In the genomic region with DNA sequence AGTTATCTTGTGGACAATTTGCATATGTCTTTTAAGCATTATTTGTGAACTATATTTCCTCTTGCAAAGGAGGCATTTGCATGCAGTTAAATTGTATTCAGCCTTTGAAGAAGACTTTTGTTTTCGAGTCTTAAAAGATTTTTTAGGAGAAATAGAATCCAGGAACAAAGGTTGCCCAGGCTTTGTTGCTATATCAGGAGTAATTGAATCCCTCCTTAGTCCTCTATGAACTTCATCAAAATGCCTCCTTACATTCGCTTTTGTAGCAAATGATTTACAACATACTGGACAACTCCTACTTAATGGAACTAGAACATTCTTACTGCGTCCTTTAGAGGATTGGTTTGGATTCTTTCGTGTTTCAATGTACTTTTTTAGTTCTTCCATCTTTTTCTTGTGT, we compare ENCODE assay signal across 17 cellular contexts. TPM values are rescaled to one million over a fixed set of nuclear protein-coding genes. Genes with fewer than 3 reads are reported as not detected.
DNase-seq lines count a peak whose midpoint lies in the region; ATAC-seq and TF ChIP-seq lines count a peak whose summit lies in the region.
"Had no signal": no experiment of that assay in that cellular context is flagged by ENCODE, and none has a peak within 500 bp of the region (broad histone marks: within the 10 kb centered on the region; RNA-seq: fewer than 3 reads in every experiment).

No MANE protein-coding gene starts in this region.

- TF ChIP-seq POLR2A in IMR-90 (IDR thresholded peaks at IDR 0.05; ENCODE audit: low read depth, low read length) (no peak), uterus (IDR thresholded peaks at IDR 0.05) (no peak)

- BruUV-seq in Caco-2 (replicated peaks; lab: Mats Ljungman, UMichigan) (TSS peak; percentile 9), IMR-90 (replicated peaks; lab: Mats Ljungman, UMichigan) (TSS peak; percentile 36), mammary epithelial cell (replicated peaks; lab: Mats Ljungman, UMichigan) (TSS peak; percentile 25)

- no peak overlapping the region for H2AK9ac ChIP-seq in IMR-90 (replicated peaks; ENCODE audit: low read depth, low read length, poor library complexity)

- H3K27me3 ChIP-seq in Caco-2 (replicated peaks; ENCODE audit: control insufficient read depth, insufficient read depth, low read length) = no peaks in the 10 kb centered on the region
- H3K27me3 ChIP-seq in GM23338 (ENCODE audit: insufficient read depth) = no peaks in the 10 kb centered on the region
- H3K27me3 ChIP-seq in IMR-90 (ENCODE audit: control insufficient read depth, insufficient read depth, low read length) = no peaks in the 10 kb centered on the region
- no peaks in the 10 kb centered on the region for H3K27me3 ChIP-seq in mammary epithelial cell (ENCODE audit: insufficient read depth, low read length)
- H3K27me3 ChIP-seq in uterus = no peaks in the 10 kb centered on the region

- no peaks in the 10 kb centered on the region for H3F3A ChIP-seq in GM23338 (replicated peaks; ENCODE audit: low read depth)

- H3K56ac ChIP-seq in IMR-90 (ENCODE audit: extremely low read depth, insufficient read depth, low read length) = no peak overlapping the region

- H3K36me3 Mint-ChIP-seq in Caco-2 (ENCODE audit: insufficient read depth, unreplicated experiment) (peaks cover 17% of the 10 kb centered on the region), GM23338 (ENCODE audit: low read depth) (no peaks in the 10 kb centered on the region; the same call in 2 of the 3 replicates)

- no peak overlapping the region for H2BK5ac ChIP-seq in IMR-90 (ENCODE audit: low read depth, low read length, poor library complexity, severe bottlenecking)

- no peak overlapping the region for H2BK20ac ChIP-seq in IMR-90 (ENCODE audit: low read depth, low read length)

- no peaks in the 10 kb centered on the region for H3K9me2 ChIP-seq in GM23338 (ENCODE audit: insufficient read depth)

- CTCF ChIA-PET in Caco-2 (lab: Charles Lee) = no interaction called here
- CTCF ChIA-PET in IMR-90 (lab: Yijun Ruan, JAX) = no interaction called here
- CTCF ChIA-PET in mammary epithelial cell (lab: Charles Lee; ENCODE audit: low non-redundant PET) = no interaction called here

- H3K9me3 ChIP-seq in Caco-2 (no peaks in the 10 kb centered on the region), IMR-90 (ENCODE audit: control insufficient read depth, insufficient read depth, low read length) (no peaks in the 10 kb centered on the region), mammary epithelial cell (replicated peaks; ENCODE audit: insufficient read depth, low read length) (no peaks in the 10 kb centered on the region), uterus (no peaks in the 10 kb centered on the region)

- no peaks in the 10 kb centered on the region for H3K27me3 Mint-ChIP-seq in Caco-2 (ENCODE audit: insufficient read depth, unreplicated experiment)
- H3K27me3 Mint-ChIP-seq in GM23338 (ENCODE audit: insufficient read depth, low read depth, poor library complexity) = peaks cover 2% of the 10 kb centered on the region
- H3K27me3 Mint-ChIP-seq: CD4-positive, alpha-beta T cell had no signal

- no peaks in the 10 kb centered on the region for H3K9me3 Mint-ChIP-seq in Caco-2 (ENCODE audit: unreplicated experiment)
- no peaks in the 10 kb centered on the region for H3K9me3 Mint-ChIP-seq in GM23338
- H3K9me3 Mint-ChIP-seq: CD4-positive, alpha-beta T cell had no signal

- in situ Hi-C loops in IMR-90 (cut with MboI; ENCODE audit: low sequenced_read_pairs) (no loop called here), mammary epithelial cell (cut with MboI; ENCODE audit: low sequenced_read_pairs in 2 of 2) (no loop called here)

- H3K23ac ChIP-seq in IMR-90 (ENCODE audit: low read depth, low read length) = no peak overlapping the region

- no peaks in the 10 kb centered on the region for H3K9me1 ChIP-seq in IMR-90 (ENCODE audit: insufficient read depth, low read length)

- no peak overlapping the region for H3K27ac Mint-ChIP-seq in Caco-2 (ENCODE audit: unreplicated experiment)
- 0 out of 2 replicates have a peak overlapping the region, but pooled peaks have one; percentile 62 for H3K27ac Mint-ChIP-seq in GM23338
- H3K27ac Mint-ChIP-seq: CD4-positive, alpha-beta T cell had no signal

- WGBS in IMR-90 (ENCODE audit: extremely low coverage in 2 of 2, insufficient read length in 1 of 2), 2 experiments = no CpG with 5 or more reads among the region's 4 CpGs
- 73% methylated on average over 4 of the region's 4 CpGs for WGBS in mammary epithelial cell (ENCODE audit: low coverage, missing lambda C conversion rate)

- no peak overlapping the region for H3K4ac ChIP-seq in IMR-90 (ENCODE audit: low read depth, low read length)

- H3K4me3 Mint-ChIP-seq in Caco-2 (ENCODE audit: unreplicated experiment) (no peak overlapping the region), GM23338 (no peak overlapping the region)
- H3K4me3 Mint-ChIP-seq: CD4-positive, alpha-beta T cell had no signal

- ATAC-seq in GM23338 (no peak), IMR-90 (ENCODE audit: low read depth) (no peak), GM21423 (IDR thresholded peaks at IDR 0.05; ENCODE audit: unreplicated experiment) (no peak)

- no peak for TF ChIP-seq RAD21 in IMR-90 (IDR thresholded peaks at IDR 0.05; ENCODE audit: low read length)

- H3K14ac ChIP-seq in IMR-90 (replicated peaks; ENCODE audit: low read depth, low read length) = no peak overlapping the region

- TF ChIP-seq CTCF in Caco-2 (IDR thresholded peaks at IDR 0.05; ENCODE audit: insufficient read depth in 1 of 2, low read depth in 1 of 2, low read length in 1 of 2, severe bottlenecking in 1 of 2, unreplicated experiment in 1 of 2) = no peak
- TF ChIP-seq CTCF in GM23338 (conservative IDR thresholded peaks at IDR 0.05; ENCODE audit: low read depth in 2 of 2) = no peak
- TF ChIP-seq CTCF in IMR-90 (conservative IDR thresholded peaks at IDR 0.05; ENCODE audit: low read depth, low read length) = no peak
- TF ChIP-seq CTCF in mammary epithelial cell (conservative IDR thresholded peaks at IDR 0.05 in 1 of 2, IDR thresholded peaks at IDR 0.05 in 1 of 2; ENCODE audit: extremely low read depth in 1 of 2, insufficient read depth in 1 of 2, low read depth in 1 of 2, low read length in 2 of 2) = no peak
- TF ChIP-seq CTCF in uterus (IDR thresholded peaks at IDR 0.05) = no peak

- H4K5ac ChIP-seq in IMR-90 (ENCODE audit: low read depth, low read length) = no peak overlapping the region

- no peak overlapping the region for H3K18ac ChIP-seq in IMR-90 (ENCODE audit: low read depth, low read length)

- H3K27ac ChIP-seq in GM23338 (ENCODE audit: low read depth) (no peak overlapping the region), IMR-90 (ENCODE audit: insufficient read depth, low read length) (no peak overlapping the region), mammary epithelial cell (ENCODE audit: insufficient read depth, low read depth, low read length) (no peak overlapping the region), uterus (no peak overlapping the region)
- H3K27ac ChIP-seq: C4-2B, GM23248, KMS-11 had no signal

- no peak overlapping the region for H4K91ac ChIP-seq in IMR-90 (ENCODE audit: insufficient read depth, low read depth, low read length)

- H3K4me1 ChIP-seq in Caco-2 (no peaks in the 10 kb centered on the region), GM23338 (ENCODE audit: insufficient read depth) (no peaks in the 10 kb centered on the region), IMR-90 (ENCODE audit: control insufficient read depth, insufficient read depth, low read length) (no peaks in the 10 kb centered on the region), mammary epithelial cell (ENCODE audit: insufficient read depth, low read length) (no peaks in the 10 kb centered on the region), uterus (no peaks in the 10 kb centered on the region)

- no peaks in the 10 kb centered on the region for H3K36me3 ChIP-seq in Caco-2 (ENCODE audit: control insufficient read depth, insufficient read depth, low read length)
- H3K36me3 ChIP-seq in GM23338 (ENCODE audit: insufficient read depth) = no peaks in the 10 kb centered on the region
- H3K36me3 ChIP-seq in IMR-90 (ENCODE audit: control insufficient read depth, insufficient read depth, low read length) = peaks cover 9% of the 10 kb centered on the region
- peaks cover 42% of the 10 kb centered on the region for H3K36me3 ChIP-seq in mammary epithelial cell (ENCODE audit: insufficient read depth, low read length)
- H3K36me3 ChIP-seq in uterus = no peaks in the 10 kb centered on the region

- H4K8ac ChIP-seq in IMR-90 (ENCODE audit: low read depth in 2 of 2, low read length in 2 of 2) = no peak overlapping the region

- no peak overlapping the region for H3K4me2 ChIP-seq in GM23338
- H3K4me2 ChIP-seq in IMR-90 (ENCODE audit: low read depth, low read length) = no peak overlapping the region
- H3K4me2 ChIP-seq in mammary epithelial cell (ENCODE audit: insufficient read depth, low read depth, low read length) = no peak overlapping the region
- H3K4me2 ChIP-seq: KMS-11 had no signal

- DNase-seq in Caco-2 (no peak), GM23338 (ENCODE audit: low spot score) (no peak), IMR-90 (no peak), mammary epithelial cell (no peak), uterus (no peak), SHP77 (lab: John Stamatoyannopoulos, UW) (no peak), NCI-H1436 (lab: John Stamatoyannopoulos, UW) (no peak)
- DNase-seq: AML-193; CD4-positive, alpha-beta T cell; DMS153; DMS79; GDM1; GM23248; H7 had no signal

- intact Hi-C loops in Caco-2 (cut with micrococcal nuclease; ENCODE audit: unreplicated experiment) = no loop called here
- intact Hi-C loops in IMR-90 (cut with micrococcal nuclease) = loop anchor here (10.0 kb wide), 1 partner anchor 841 kb away; no protein-coding TSS in a partner anchor
- intact Hi-C loops in mammary epithelial cell (cut with micrococcal nuclease) = no loop called here
- intact Hi-C loops in uterus (cut with DNase I; ENCODE audit: low total_unique reads) = no loop called here

- no peak overlapping the region for H2AK5ac ChIP-seq in IMR-90 (ENCODE audit: low read depth, low read length)

- H3K4me1 Mint-ChIP-seq in Caco-2 (ENCODE audit: low read depth, unreplicated experiment) (no peaks in the 10 kb centered on the region), GM23338 (no peaks in the 10 kb centered on the region)

- H2BK120ac ChIP-seq in IMR-90 (ENCODE audit: low read depth, low read length) = no peak overlapping the region

- H3K9ac ChIP-seq in IMR-90 (ENCODE audit: low read depth, low read length) (no peak overlapping the region), mammary epithelial cell (ENCODE audit: insufficient read depth, low read length) (no peak overlapping the region)
- H3K9ac ChIP-seq: GM23248, KMS-11 had no signal

- H4K20me1 ChIP-seq in GM23338 (replicated peaks; ENCODE audit: insufficient read depth) (no peaks in the 10 kb centered on the region; the same call in 1 of the 2 replicates), IMR-90 (ENCODE audit: insufficient read depth, low read length) (no peaks in the 10 kb centered on the region; the same call in 1 of the 2 replicates), mammary epithelial cell (ENCODE audit: insufficient read depth, low read length) (no peaks in the 10 kb centered on the region)

- no peaks in the 10 kb centered on the region for H3K79me2 ChIP-seq in GM23338 (replicated peaks; ENCODE audit: insufficient read depth)
- peaks cover 72% of the 10 kb centered on the region for H3K79me2 ChIP-seq in mammary epithelial cell (ENCODE audit: insufficient read depth, low read length)

- no peak overlapping the region for H2BK15ac ChIP-seq in IMR-90 (ENCODE audit: low read depth, low read length)

- H3K79me1 ChIP-seq in IMR-90 (ENCODE audit: low read depth in 1 of 2, low read length in 2 of 2) = peaks cover 3 to 5% of the 10 kb centered on the region in 2 experiments; a peak in 3 of 4 replicates

- H3K4me3 ChIP-seq in Caco-2 (ENCODE audit: low read depth, low read length) (no peak overlapping the region), GM23338 (no peak overlapping the region), IMR-90 (ENCODE audit: insufficient read depth, low read depth, low read length) (no peak overlapping the region), mammary epithelial cell (replicated peaks in 1 of 3; ENCODE audit: insufficient read depth in 1 of 3, low read depth in 2 of 3, low read length in 3 of 3) (no peak overlapping the region), uterus (no peak overlapping the region)
- H3K4me3 ChIP-seq: GM23248 had no signal

- dilution Hi-C loops in IMR-90 (cut with HindIII; ENCODE audit: low sequenced_read_pairs, unreplicated experiment) = no loop called here
- dilution Hi-C loops in mammary epithelial cell (cut with HindIII; ENCODE audit: low sequenced_read_pairs) = no loop called here

- no peak overlapping the region for H2AFZ ChIP-seq in GM23338
- H2AFZ ChIP-seq in IMR-90 (replicated peaks; ENCODE audit: low read length, poor library complexity) = no peak overlapping the region
- no peak overlapping the region for H2AFZ ChIP-seq in mammary epithelial cell (ENCODE audit: low read depth, low read length)
- H2AFZ ChIP-seq: GM23248 had no signal

- POLR2A ChIA-PET in Caco-2 (lab: Charles Lee) = no interaction called here
- POLR2A ChIA-PET in IMR-90 (lab: Charles Lee; ENCODE audit: unreplicated experiment) = no interaction called here

RNA-seq across cellular contexts. Expression of a gene that starts 18.3 kb away (rescaled TPM):
- total RNA-seq in Caco-2 (2022) (17.3 and 18.7 TPM in 2 replicates), IMR-90 (2012; rRNA removed) (13.1 and 20.0 TPM in 2 replicates), mammary epithelial cell (10 to 100 TPM; 28.2 to 37.3 TPM), uterus (10 to 100 TPM; 19.7 to 49.1 (median 40.1) TPM)
- 5.4 and 7.5 TPM in 2 replicates for total RNA-seq in GM23338 (2014; rRNA removed; shearing (Covaris generic))
- polyA plus RNA-seq in GM23338 (2016; fragmentation: Nextera tagmentation; extraction: Ambion mirVana) (7.1 and 8.3 TPM in 2 replicates), IMR-90 (2012; rRNA removed) (6.9 TPM in 2 replicates), mammary epithelial cell (13.8 TPM)
- polyA plus RNA-seq in IMR-90 (2012; cell fraction: cytosol; rRNA removed) = 3.5 and 4.1 TPM in 2 replicates
- 18.9 and 19.0 TPM in 2 replicates for polyA plus RNA-seq in IMR-90 (2012; cell fraction: nucleus; rRNA removed; ENCODE audit: low replicate concordance)
- polyA minus RNA-seq in mammary epithelial cell = 22.2 TPM
